ENCODE assay signal across 1 cellular context in genomic region chr5:83576341-83576740, GRCh38.
TF ChIP-seq lines count a peak whose summit lies in the region.

No MANE protein-coding gene starts in this region.

TF ChIP-seq in WTC11, 78 proteins besides CTCF, POLR2A, EP300 and RAD21 (continued from another document):
- no peak for TF ChIP-seq AR (CRISPR knock-in tag; IDR thresholded peaks at IDR 0.05)
- no peak for TF ChIP-seq ZNF219 (CRISPR knock-in tag; IDR thresholded peaks at IDR 0.05; ENCODE audit: borderline replicate concordance)
- TF ChIP-seq EMX1 (CRISPR knock-in tag; IDR thresholded peaks at IDR 0.05) = no peak
- TF ChIP-seq MYBL2 (CRISPR knock-in tag; IDR thresholded peaks at IDR 0.05) = no peak
